In the genomic region with DNA sequence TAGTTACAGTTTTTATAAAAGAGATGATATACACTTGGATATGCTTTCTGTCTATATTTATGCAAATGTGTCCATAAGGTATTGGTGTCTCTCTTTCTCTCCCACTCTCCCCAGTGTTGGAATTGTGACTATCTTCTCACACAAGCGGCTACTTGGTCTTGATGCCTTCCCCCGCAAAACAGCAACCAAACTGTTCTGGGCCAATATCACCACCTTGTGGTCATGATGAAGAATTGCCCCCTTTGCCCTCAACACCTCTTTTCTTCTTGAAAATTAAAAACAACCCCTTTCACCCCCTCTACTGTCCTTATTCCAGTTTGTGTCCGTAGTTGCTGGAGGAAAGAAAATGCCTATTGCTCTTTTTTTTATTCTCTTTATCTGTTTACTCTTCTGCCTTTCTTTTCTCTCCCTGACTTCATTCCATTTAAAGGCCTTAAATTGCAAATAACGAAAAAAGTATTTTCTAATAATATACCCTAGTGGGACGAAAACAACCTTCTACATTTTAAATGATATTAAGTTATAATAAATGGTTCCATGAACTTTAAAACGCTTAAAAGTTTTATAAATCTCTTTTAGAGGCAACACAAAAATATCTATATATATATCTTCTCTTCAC, we compare ENCODE assay signal across 8 cellular contexts.
DNase-seq lines count a peak whose midpoint lies in the region; ATAC-seq and TF ChIP-seq lines count a peak whose summit lies in the region.

No MANE protein-coding gene starts in this region.

- peak overlapping the region; percentile 33 for H3K4me3 Mint-ChIP-seq in T-helper 1 cell treated with Interleukin-12 subunit alpha and Interleukin-12 subunit beta and Interleukin-4 antibody, amounts not matched to agents 30 μg/mL and 1 μg/mL, for 36 hours

- TF ChIP-seq CTCF in KMS-11 (conservative IDR thresholded peaks at IDR 0.05; ENCODE audit: low read depth, low read length) (peak; percentile 85), foreskin keratinocyte (conservative IDR thresholded peaks at IDR 0.05) (peak; percentile 59), uterus (IDR thresholded peaks at IDR 0.05) (no peak)

- no peak overlapping the region for H3K4me2 ChIP-seq in KMS-11

- intact Hi-C loops in uterus (cut with DNase I; ENCODE audit: low total_unique reads), result no loop called here

- no peaks in the 10 kb centered on the region for H3K27me3 Mint-ChIP-seq in T-helper 1 cell treated with Interleukin-12 subunit alpha and Interleukin-12 subunit beta and Interleukin-4 antibody, amounts not matched to agents 30 μg/mL and 1 μg/mL, for 36 hours (ENCODE audit: low read depth)

- no peaks in the 10 kb centered on the region for H3K9me3 Mint-ChIP-seq in T-helper 1 cell treated with Interleukin-12 subunit alpha and Interleukin-12 subunit beta and Interleukin-4 antibody, amounts not matched to agents 30 μg/mL and 1 μg/mL, for 36 hours

- peaks cover 70% of the 10 kb centered on the region for H3K36me3 Mint-ChIP-seq in T-helper 1 cell treated with Interleukin-12 subunit alpha and Interleukin-12 subunit beta and Interleukin-4 antibody, amounts not matched to agents 30 μg/mL and 1 μg/mL, for 36 hours (ENCODE audit: low read depth)

- no peak overlapping the region for H3K9ac ChIP-seq in KMS-11

- H4K20me1 ChIP-seq in KMS-11 (ENCODE audit: insufficient read depth), result no peaks in the 10 kb centered on the region

- H3K79me2 ChIP-seq in KMS-11 (ENCODE audit: insufficient read depth, low read depth), result no peaks in the 10 kb centered on the region

- H3K36me3 ChIP-seq in KMS-11 (ENCODE audit: insufficient read depth), result no peaks in the 10 kb centered on the region
- H3K36me3 ChIP-seq in uterus, result no peaks in the 10 kb centered on the region

- no peak overlapping the region for H3K4me3 ChIP-seq in KMS-11 (IDR thresholded peaks at IDR 0.05; ENCODE audit: insufficient read depth, low read depth, low read length)
- no peak overlapping the region for H3K4me3 ChIP-seq in uterus

- peak overlapping the region; percentile 77 for H3K27ac Mint-ChIP-seq in T-helper 1 cell treated with Interleukin-12 subunit alpha and Interleukin-12 subunit beta and Interleukin-4 antibody, amounts not matched to agents 30 μg/mL and 1 μg/mL, for 36 hours

- peaks cover 90% of the 10 kb centered on the region for H3K4me1 Mint-ChIP-seq in T-helper 1 cell treated with Interleukin-12 subunit alpha and Interleukin-12 subunit beta and Interleukin-4 antibody, amounts not matched to agents 30 μg/mL and 1 μg/mL, for 36 hours (ENCODE audit: low read depth)

- H2AFZ ChIP-seq in KMS-11 (ENCODE audit: low read depth), result no peak overlapping the region

- H3K4me1 ChIP-seq in KMS-11 (ENCODE audit: low read depth, poor library complexity, severe bottlenecking), result no peaks in the 10 kb centered on the region
- H3K4me1 ChIP-seq in foreskin keratinocyte, result no peaks in the 10 kb centered on the region
- H3K4me1 ChIP-seq in uterus, result no peaks in the 10 kb centered on the region

- TF ChIP-seq POLR2A in uterus (IDR thresholded peaks at IDR 0.05), result no peak

- no peak for ATAC-seq in foreskin keratinocyte

- peak; percentile 46 to 59 for DNase-seq in activated CD4-positive, alpha-beta T cell treated with anti-CD3 and anti-CD28 coated beads for 4 hours
- no peak for DNase-seq in activated CD4-positive, alpha-beta T cell treated with anti-CD3 and anti-CD28 coated beads, Interleukin-2, amount 50 U/mL, for 48 hours
- DNase-seq in foreskin keratinocyte (no peak), superior temporal gyrus (ENCODE audit: extremely low spot score) (no peak), uterus (no peak), UCSD-AML1 (lab: John Stamatoyannopoulos, UW; ENCODE audit: unreplicated experiment) (no peak)

- H3K27me3 ChIP-seq in KMS-11 (ENCODE audit: insufficient read depth, low read depth), result no peaks in the 10 kb centered on the region
- no peaks in the 10 kb centered on the region for H3K27me3 ChIP-seq in foreskin keratinocyte
- no peaks in the 10 kb centered on the region for H3K27me3 ChIP-seq in uterus

- H3K27ac ChIP-seq in KMS-11 (no peak overlapping the region), foreskin keratinocyte (no peak overlapping the region), uterus (no peak overlapping the region)

- no peaks in the 10 kb centered on the region for H3K9me3 ChIP-seq in uterus

Comparison
In these comparisons a context has a peak if more than half of its experiments do, and no peak if none do; other contexts are left out.
1. DNase-seq: peak in activated CD4-positive, alpha-beta T cell treated with anti-CD3 and anti-CD28 coated beads for 4 hours (2 of 2); none in activated CD4-positive, alpha-beta T cell treated with anti-CD3 and anti-CD28 coated beads, Interleukin-2, amount 50 U/mL, for 48 hours (0 of 2), foreskin keratinocyte (0 of 2), superior temporal gyrus (single experiment), uterus (0 of 2) and UCSD-AML1 (single experiment).
2. CTCF ChIP-seq: peak in KMS-11 (single experiment) and foreskin keratinocyte (single experiment); none in uterus (0 of 4).